8 cellular contexts compared by ENCODE assay signal in genomic region chr15:66472176-66472999, GRCh38. TPM values are rescaled to one million over a fixed set of nuclear protein-coding genes. Genes with fewer than 3 reads are reported as not detected.
DNase-seq lines count a peak whose midpoint lies in the region; ATAC-seq and TF ChIP-seq lines count a peak whose summit lies in the region.

No MANE protein-coding gene starts in this region.

- H2AFZ ChIP-seq in SK-N-SH (ENCODE audit: low read depth): no peak overlapping the region

- H3K9me3 ChIP-seq in SK-N-SH (no peaks in the 10 kb centered on the region), iPS DF 6.9 (ENCODE audit: control insufficient read depth, insufficient read depth, low read length) (no peaks in the 10 kb centered on the region)

- no peaks in the 10 kb centered on the region for H3K9me2 ChIP-seq in SK-N-SH

- H3K4me3 ChIP-seq in SK-N-SH (ENCODE audit: low read depth in 2 of 2, low read length in 1 of 2) (no peak overlapping the region), iPS DF 6.9 (ENCODE audit: low read length) (no peak overlapping the region)

- ATAC-seq in SK-N-SH treated with all-trans-retinoic acid at 6 μM for 48 hours (peak; percentile 64), HG03095 (IDR thresholded peaks at IDR 0.05; ENCODE audit: unreplicated experiment) (peak; percentile 84)

- intact Hi-C loops in activated CD4-positive, alpha-beta memory T cell treated with anti-CD3 and anti-CD28 coated beads for 36 hours (cut with micrococcal nuclease): loop anchor here (2.0 kb wide), 1 partner anchor 86 kb away; the partner anchor contains the start of gene MAP2K1

- H3K9ac ChIP-seq in SK-N-SH: no peak overlapping the region

- no peaks in the 10 kb centered on the region for H3F3A ChIP-seq in SK-N-SH (replicated peaks; ENCODE audit: insufficient read depth)

- TF ChIP-seq RAD21 in SK-N-SH (IDR thresholded peaks at IDR 0.05; ENCODE audit: low read length): no peak

- no peaks in the 10 kb centered on the region for H3K27me3 Mint-ChIP-seq in activated CD4-positive, alpha-beta memory T cell treated with anti-CD3 and anti-CD28 coated beads for 36 hours

- POLR2A ChIA-PET in SK-N-SH (lab: Yijun Ruan, JAX): no interaction called here
- POLR2A ChIA-PET in activated CD4-positive, alpha-beta memory T cell treated with anti-CD3 and anti-CD28 coated beads for 36 hours (lab: Charles Lee): interaction anchor here (0.5 to 1.2 kb wide), 6 partner anchors 9 to 31 kb away, joined by 3 read pairs; partner anchors contain the start of gene SNAPC5

- TF ChIP-seq EP300 in SK-N-SH (IDR thresholded peaks at IDR 0.05; ENCODE audit: borderline replicate concordance in 1 of 2, low read depth in 1 of 2, low read length in 1 of 2): no peak

- H3K4me1 ChIP-seq in SK-N-SH (ENCODE audit: control insufficient read depth in 1 of 2, insufficient read depth in 2 of 2, low read depth in 1 of 2, low read length in 1 of 2) (peaks cover 0 to 9% of the 10 kb centered on the region in 2 experiments; a peak in 1 of 4 replicates), iPS DF 6.9 (ENCODE audit: control insufficient read depth, insufficient read depth, low read length) (peaks cover 14% of the 10 kb centered on the region)

- peaks cover 3% of the 10 kb centered on the region for H3K36me3 Mint-ChIP-seq in activated CD4-positive, alpha-beta memory T cell treated with anti-CD3 and anti-CD28 coated beads for 36 hours

- peak overlapping the region; percentile 75 for H3K27ac Mint-ChIP-seq in activated CD4-positive, alpha-beta memory T cell treated with anti-CD3 and anti-CD28 coated beads for 36 hours

- WGBS in SK-N-SH (ENCODE audit: low lambda C conversion rate): 87% methylated on average over 8 of the region's 8 CpGs
- no CpG with 5 or more reads among the region's 8 CpGs for WGBS in iPS DF 6.9 (ENCODE audit: insufficient coverage, insufficient read length)

- H3K4me1 Mint-ChIP-seq in activated CD4-positive, alpha-beta memory T cell treated with anti-CD3 and anti-CD28 coated beads for 36 hours (ENCODE audit: low read depth): peaks cover 57% of the 10 kb centered on the region

- CTCF ChIA-PET in SK-N-SH (lab: Yijun Ruan, JAX): interaction anchor here (0.9 to 2.2 kb wide), 3 partner anchors 25 to 112 kb away, joined by 3 to 11 read pairs (median 4); partner anchors contain the start of gene SNAPC5
- CTCF ChIA-PET in activated CD4-positive, alpha-beta memory T cell treated with anti-CD3 and anti-CD28 coated beads for 36 hours (lab: Charles Lee): interaction anchor here (0.6 to 0.7 kb wide), 4 partner anchors 10 to 168 kb away, joined by 3 read pairs; partner anchors contain the start of gene TIPIN

- H3K27me3 ChIP-seq in SK-N-SH (ENCODE audit: insufficient read depth): no peaks in the 10 kb centered on the region
- H3K27me3 ChIP-seq in iPS DF 6.9 (ENCODE audit: control insufficient read depth, insufficient read depth, low read length): no peaks in the 10 kb centered on the region

- H3K27ac ChIP-seq in SK-N-SH (ENCODE audit: low read depth in 2 of 2, low read length in 1 of 2) (no peak overlapping the region), iPS DF 6.9 (ENCODE audit: low read length) (peak overlapping the region; percentile 78)

- H3K36me3 ChIP-seq in SK-N-SH (replicated peaks in 1 of 2; ENCODE audit: control insufficient read depth in 1 of 2, insufficient read depth in 2 of 2, low read length in 1 of 2) (no peaks in the 10 kb centered on the region), iPS DF 6.9 (ENCODE audit: control insufficient read depth, insufficient read depth, low read length) (no peaks in the 10 kb centered on the region)

- H3K4me2 ChIP-seq in SK-N-SH: no peak overlapping the region

- H3K9me3 Mint-ChIP-seq in activated CD4-positive, alpha-beta memory T cell treated with anti-CD3 and anti-CD28 coated beads for 36 hours: no peaks in the 10 kb centered on the region

- no peak for TF ChIP-seq CTCF in SK-N-SH (IDR thresholded peaks at IDR 0.05)

- DNase-seq in SK-N-SH: no peak
- peak; percentile 67 for DNase-seq in activated CD4-positive, alpha-beta memory T cell treated with anti-CD3 and anti-CD28 coated beads for 36 hours
- no peak for DNase-seq in iPS DF 6.9 (ENCODE audit: low read depth, low spot score)
- DNase-seq in GDM1 (lab: John Stamatoyannopoulos, UW): no peak
- no peak for DNase-seq in NCI-H1694 treated with DMSO at 0.1 percent for 48 hours (lab: John Stamatoyannopoulos, UW)
- no peak for DNase-seq in SHP77 (lab: John Stamatoyannopoulos, UW)

- H4K20me1 ChIP-seq in SK-N-SH (ENCODE audit: insufficient read depth): no peaks in the 10 kb centered on the region

- H3K4me3 Mint-ChIP-seq in activated CD4-positive, alpha-beta memory T cell treated with anti-CD3 and anti-CD28 coated beads for 36 hours: peak overlapping the region; percentile 57

- no peaks in the 10 kb centered on the region for H3K79me2 ChIP-seq in SK-N-SH (ENCODE audit: insufficient read depth)

TF ChIP-seq in SK-N-SH treated with all-trans-retinoic acid at 6 μM for 48 hours, 23 proteins besides CTCF, POLR2A, EP300 and RAD21 (continues in another document):
- no peak for TF ChIP-seq PPARA (CRISPR knock-in tag; IDR thresholded peaks at IDR 0.05; ENCODE audit: borderline replicate concordance)
- TF ChIP-seq CREB5 (CRISPR knock-in tag; IDR thresholded peaks at IDR 0.05; ENCODE audit: low read depth): no peak

TF ChIP-seq in SK-N-SH, 30 proteins besides CTCF, POLR2A, EP300 and RAD21:
- TF ChIP-seq GABPA (IDR thresholded peaks at IDR 0.05; ENCODE audit: low read depth) (no peak), TAF1 (IDR thresholded peaks at IDR 0.05; ENCODE audit: borderline replicate concordance, low read depth, low read length) (no peak), RXRA (IDR thresholded peaks at IDR 0.05; ENCODE audit: borderline replicate concordance, low read depth) (no peak), TCF12 (IDR thresholded peaks at IDR 0.05) (no peak)
- TF ChIP-seq, protein P1, sequence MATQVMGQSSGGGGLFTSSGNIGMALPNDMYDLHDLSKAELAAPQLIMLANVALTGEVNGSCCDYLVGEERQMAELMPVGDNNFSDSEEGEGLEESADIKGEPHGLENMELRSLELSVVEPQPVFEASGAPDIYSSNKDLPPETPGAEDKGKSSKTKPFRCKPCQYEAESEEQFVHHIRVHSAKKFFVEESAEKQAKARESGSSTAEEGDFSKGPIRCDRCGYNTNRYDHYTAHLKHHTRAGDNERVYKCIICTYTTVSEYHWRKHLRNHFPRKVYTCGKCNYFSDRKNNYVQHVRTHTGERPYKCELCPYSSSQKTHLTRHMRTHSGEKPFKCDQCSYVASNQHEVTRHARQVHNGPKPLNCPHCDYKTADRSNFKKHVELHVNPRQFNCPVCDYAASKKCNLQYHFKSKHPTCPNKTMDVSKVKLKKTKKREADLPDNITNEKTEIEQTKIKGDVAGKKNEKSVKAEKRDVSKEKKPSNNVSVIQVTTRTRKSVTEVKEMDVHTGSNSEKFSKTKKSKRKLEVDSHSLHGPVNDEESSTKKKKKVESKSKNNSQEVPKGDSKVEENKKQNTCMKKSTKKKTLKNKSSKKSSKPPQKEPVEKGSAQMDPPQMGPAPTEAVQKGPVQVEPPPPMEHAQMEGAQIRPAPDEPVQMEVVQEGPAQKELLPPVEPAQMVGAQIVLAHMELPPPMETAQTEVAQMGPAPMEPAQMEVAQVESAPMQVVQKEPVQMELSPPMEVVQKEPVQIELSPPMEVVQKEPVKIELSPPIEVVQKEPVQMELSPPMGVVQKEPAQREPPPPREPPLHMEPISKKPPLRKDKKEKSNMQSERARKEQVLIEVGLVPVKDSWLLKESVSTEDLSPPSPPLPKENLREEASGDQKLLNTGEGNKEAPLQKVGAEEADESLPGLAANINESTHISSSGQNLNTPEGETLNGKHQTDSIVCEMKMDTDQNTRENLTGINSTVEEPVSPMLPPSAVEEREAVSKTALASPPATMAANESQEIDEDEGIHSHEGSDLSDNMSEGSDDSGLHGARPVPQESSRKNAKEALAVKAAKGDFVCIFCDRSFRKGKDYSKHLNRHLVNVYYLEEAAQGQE (IDR thresholded peaks at IDR 0.05; ENCODE audit: low read depth, low read length): no peak
- TF ChIP-seq, protein P2, sequence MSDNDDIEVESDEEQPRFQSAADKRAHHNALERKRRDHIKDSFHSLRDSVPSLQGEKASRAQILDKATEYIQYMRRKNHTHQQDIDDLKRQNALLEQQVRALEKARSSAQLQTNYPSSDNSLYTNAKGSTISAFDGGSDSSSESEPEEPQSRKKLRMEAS (IDR thresholded peaks at IDR 0.05; ENCODE audit: low read depth): no peak

RNA-seq across cellular contexts. Expression of gene SNAPC5, which starts 25.2 kb away (rescaled TPM):
- 57.8 and 65.0 TPM in 2 replicates for polyA plus RNA-seq in SK-N-SH (2012; rRNA removed)
- 85.0 and 93.3 TPM in 2 replicates for polyA plus RNA-seq in SK-N-SH (2012; cell fraction: cytosol; rRNA removed)
- 20.5 and 25.1 TPM in 2 replicates for polyA plus RNA-seq in SK-N-SH (2012; cell fraction: nucleus; rRNA removed)
- 10 to 100 TPM; 23.4 to 25.3 TPM for total RNA-seq in activated CD4-positive, alpha-beta memory T cell treated with anti-CD3 and anti-CD28 coated beads for 36 hours

RNA-seq across cellular contexts. Expression of gene RPL4, which starts 32.3 kb away (rescaled TPM):
- 3,177 and 3,833 TPM in 2 replicates for polyA plus RNA-seq in SK-N-SH (2012; rRNA removed)
- polyA plus RNA-seq in SK-N-SH (2012; cell fraction: cytosol; rRNA removed): 3,533 and 4,133 TPM in 2 replicates
- 1,107 and 1,671 TPM in 2 replicates for polyA plus RNA-seq in SK-N-SH (2012; cell fraction: nucleus; rRNA removed)
- total RNA-seq in activated CD4-positive, alpha-beta memory T cell treated with anti-CD3 and anti-CD28 coated beads for 36 hours: 1,000 to 10,000 TPM; 5,151 to 5,211 TPM

RNA-seq across cellular contexts. Expression of gene ZWILCH, which starts 32.7 kb away (rescaled TPM):
- 8.2 and 13.5 TPM in 2 replicates for polyA plus RNA-seq in SK-N-SH (2012; rRNA removed)
- 13.6 and 15.4 TPM in 2 replicates for polyA plus RNA-seq in SK-N-SH (2012; cell fraction: cytosol; rRNA removed)
- polyA plus RNA-seq in SK-N-SH (2012; cell fraction: nucleus; rRNA removed): 4.1 and 15.5 TPM in 2 replicates
- total RNA-seq in activated CD4-positive, alpha-beta memory T cell treated with anti-CD3 and anti-CD28 coated beads for 36 hours: 10 to 100 TPM; 29.6 to 31.1 TPM
